Comparison of ENCODE assay signal across 18 cellular contexts in genomic region chr2:113707106-113707505, GRCh38.
"Had no signal": no experiment of that assay in that cellular context is flagged by ENCODE, and none has a peak within 500 bp of the region (broad histone marks: within the 10 kb centered on the region; RNA-seq: fewer than 3 reads in every experiment).

No MANE protein-coding gene starts in this region.

- DNase-seq: activated B cell treated with CpG ODN at 0.5 μM for 24 hours; activated CD4-positive, alpha-beta T cell treated with anti-CD3 and anti-CD28 coated beads, Interleukin-2, amount 10 ng/mL, durations not matched to agents 7 days and 5 days; activated naive CD4-positive, alpha-beta T cell treated with anti-CD3 and anti-CD28 coated beads, Interleukin-2, amount 10 ng/mL, durations not matched to agents 7 days and 5 days; activated T-cell treated with anti-CD3 and anti-CD28 coated beads for 4 hours; brain microvascular endothelial cell; cerebellar nuclear complex; dorsolateral prefrontal cortex; gastrocnemius medialis; heart right ventricle; lower lobe of right lung; naive B cell; pancreas; thyroid gland; uterus had no signal

- H3K9me3 ChIP-seq: esophagus muscularis mucosa, gastrocnemius medialis, heart right ventricle, lower lobe of right lung, pancreas, thyroid gland, uterus had no signal

- FAIRE-seq: endometrium had no signal

- H3K27me3 ChIP-seq: brain microvascular endothelial cell, dorsolateral prefrontal cortex, esophagus muscularis mucosa, gastrocnemius medialis, heart right ventricle, pancreas, thyroid gland, uterus had no signal

- H3K4me1 ChIP-seq: esophagus muscularis mucosa, gastrocnemius medialis, lower lobe of right lung, uterus had no signal

- H3K27ac ChIP-seq: brain microvascular endothelial cell, dorsolateral prefrontal cortex, esophagus muscularis mucosa, gastrocnemius medialis, heart right ventricle, lower lobe of right lung, pancreas, skin epidermis, thyroid gland, uterus had no signal

- H3K4me3 ChIP-seq: dorsolateral prefrontal cortex, esophagus muscularis mucosa, gastrocnemius medialis, heart right ventricle, lower lobe of right lung, pancreas, skin epidermis, thyroid gland, uterus had no signal

- ATAC-seq: activated T-helper 17 cell treated with anti-CD3 and anti-CD28 coated beads, Interleukin-2, amount 50 U/mL, for 72 hours; gastrocnemius medialis; heart right ventricle had no signal

- H3K36me3 ChIP-seq: brain microvascular endothelial cell, pancreas, uterus had no signal
